In genomic region chr2:29448238-29448637, GRCh38 we compare ENCODE assay signal across 21 cellular contexts.
"Had no signal": no experiment of that assay in that cellular context is flagged by ENCODE, and none has a peak within 500 bp of the region (broad histone marks: within the 10 kb centered on the region; RNA-seq: fewer than 3 reads in every experiment).

No MANE protein-coding gene starts in this region.

- H3K4me1 ChIP-seq: esophagus squamous epithelium, gastroesophageal sphincter, uterus had no signal

- H3K27ac ChIP-seq: esophagus squamous epithelium, gastroesophageal sphincter, pancreas, upper lobe of left lung, uterus had no signal

- H3K27ac Mint-ChIP-seq: dendritic cell treated with granulocyte-macrophage colony-stimulating factor and Interleukin-4, amounts not matched to agents 40 ng/mL and 50 ng/mL, for 4 days; effector memory CD8-positive, alpha-beta T cell; natural killer cell treated with Interleukin-12 subunit alpha and Interleukin-12 subunit beta and Interleukin-15 and Interleukin-18, amount 100 ng/mL, for 72 hours; progenitor cell of endocrine pancreas had no signal

- DNase-seq: effector memory CD8-positive, alpha-beta T cell; esophagus squamous epithelium; foreskin fibroblast; kidney; left cardiac atrium; left ventricle myocardium superior; mesenchymal stem cell; midbrain; occipital lobe; pancreas; right cardiac atrium; small intestine; stimulated activated CD4-positive, alpha-beta T cell treated with anti-CD3 and anti-CD28 coated beads, Interleukin-12 subunit alpha, Interleukin-12 subunit beta, amount 100 ng/mL, for 4 hours; stimulated activated naive CD4-positive, alpha-beta T cell treated with Interleukin-2 at 50 U/mL for 16 hours; upper lobe of left lung; uterus had no signal

- H3K9me3 Mint-ChIP-seq: dendritic cell treated with granulocyte-macrophage colony-stimulating factor and Interleukin-4, amounts not matched to agents 40 ng/mL and 50 ng/mL, for 4 days; effector memory CD8-positive, alpha-beta T cell; natural killer cell treated with Interleukin-12 subunit alpha and Interleukin-12 subunit beta and Interleukin-15 and Interleukin-18, amount 100 ng/mL, for 72 hours had no signal

- FAIRE-seq: kidney, pancreas, small intestine had no signal

- H3K4me3 ChIP-seq: esophagus squamous epithelium, gastroesophageal sphincter, lung, pancreas, upper lobe of left lung, uterus had no signal

- H3K27me3 ChIP-seq: esophagus squamous epithelium, gastroesophageal sphincter, pancreas, upper lobe of left lung, uterus had no signal

- H3K36me3 Mint-ChIP-seq: natural killer cell treated with Interleukin-12 subunit alpha and Interleukin-12 subunit beta and Interleukin-15 and Interleukin-18, amount 100 ng/mL, for 72 hours had no signal

- H3K36me3 ChIP-seq: esophagus squamous epithelium, gastroesophageal sphincter, pancreas, upper lobe of left lung, uterus had no signal

- H3K4me3 Mint-ChIP-seq: dendritic cell treated with granulocyte-macrophage colony-stimulating factor and Interleukin-4, amounts not matched to agents 40 ng/mL and 50 ng/mL, for 4 days; effector memory CD8-positive, alpha-beta T cell; natural killer cell treated with Interleukin-12 subunit alpha and Interleukin-12 subunit beta and Interleukin-15 and Interleukin-18, amount 100 ng/mL, for 72 hours had no signal

- H3K27me3 Mint-ChIP-seq: dendritic cell treated with granulocyte-macrophage colony-stimulating factor and Interleukin-4, amounts not matched to agents 40 ng/mL and 50 ng/mL, for 4 days; progenitor cell of endocrine pancreas had no signal

- H3K9me3 ChIP-seq: esophagus squamous epithelium, gastroesophageal sphincter, pancreas, upper lobe of left lung, uterus had no signal
